In the genomic region with DNA sequence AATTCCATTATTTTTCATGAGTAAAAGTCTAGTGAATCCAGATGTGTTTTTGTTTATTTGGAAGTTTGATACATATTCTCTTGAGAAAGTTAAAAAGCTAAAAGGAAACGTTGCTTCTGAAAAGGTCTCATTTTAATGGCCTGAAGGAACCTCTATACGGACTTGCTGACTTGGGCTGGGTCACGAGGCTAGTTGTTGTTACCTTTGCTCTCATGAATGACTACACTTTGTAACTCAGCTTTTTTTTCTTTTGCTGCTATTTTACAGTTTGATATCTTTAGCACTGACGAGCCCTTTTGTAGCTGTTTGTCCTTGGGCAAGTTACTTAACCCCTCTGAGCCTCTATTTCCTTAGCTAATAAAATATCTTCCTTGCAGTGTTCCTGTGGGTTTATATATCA, we compare ENCODE assay signal across 15 cellular contexts.
DNase-seq lines count a peak whose midpoint lies in the region; FAIRE-seq and TF ChIP-seq lines count a peak whose summit lies in the region.
"Had no signal": no experiment of that assay in that cellular context is flagged by ENCODE, and none has a peak within 500 bp of the region (broad histone marks: within the 10 kb centered on the region; RNA-seq: fewer than 3 reads in every experiment).

No MANE protein-coding gene starts in this region.

- H3K27me3 ChIP-seq in colonic mucosa (no peaks in the 10 kb centered on the region), small intestine (ENCODE audit: control insufficient read depth in 2 of 2, insufficient read depth in 2 of 2, low read length in 2 of 2) (no peaks in the 10 kb centered on the region)
- H3K27me3 ChIP-seq: BLaER1 had no signal

- H3K9ac ChIP-seq in colonic mucosa (ENCODE audit: low read depth in 2 of 2, low read length in 2 of 2), result no peak overlapping the region
- H3K9ac ChIP-seq: BLaER1 had no signal

- H3K4me3 ChIP-seq in colonic mucosa (no peak overlapping the region), small intestine (ENCODE audit: low read depth in 1 of 2, low read length in 2 of 2) (no peak overlapping the region)
- H3K4me3 ChIP-seq: BLaER1 had no signal

- WGBS in small intestine, 3 donors, result 10 to 46% (median 27%) methylated on average over 4 of the region's 4 CpGs

- H3K36me3 ChIP-seq in colonic mucosa, result peaks cover 4% of the 10 kb centered on the region
- H3K36me3 ChIP-seq in small intestine (ENCODE audit: control insufficient read depth in 2 of 2, insufficient read depth in 2 of 2, low read length in 2 of 2), result peaks cover 10 to 29% of the 10 kb centered on the region in 2 donors
- H3K36me3 ChIP-seq: BLaER1 had no signal

- H3K9me3 ChIP-seq in colonic mucosa (no peaks in the 10 kb centered on the region), small intestine (ENCODE audit: control insufficient read depth, low read depth) (no peaks in the 10 kb centered on the region)
- H3K9me3 ChIP-seq: BLaER1 had no signal

- intact Hi-C loops in colonic mucosa (cut with DNase I), result no loop called here

- H3K27ac ChIP-seq in colonic mucosa, result no peak overlapping the region
- H3K27ac ChIP-seq in small intestine (ENCODE audit: low read depth in 1 of 2, low read length in 1 of 2), result no peak overlapping the region
- H3K27ac ChIP-seq: BLaER1 had no signal

- TF ChIP-seq CTCF in colonic mucosa (IDR thresholded peaks at IDR 0.05), result no peak

- no peak for FAIRE-seq in small intestine (lab: Jason Lieb, UNC)
- FAIRE-seq: HTR-8/SVneo had no signal

- H3K4me1 ChIP-seq in colonic mucosa (no peaks in the 10 kb centered on the region), small intestine (ENCODE audit: control insufficient read depth in 2 of 2, insufficient read depth in 1 of 2, low read depth in 1 of 2, low read length in 1 of 2) (peaks cover 2 to 3% of the 10 kb centered on the region in 2 donors)
- H3K4me1 ChIP-seq: BLaER1 had no signal

- DNase-seq in HT-29 (ENCODE audit: low spot score) (peak; percentile 4), colonic mucosa (peak; percentile 31), left kidney (ENCODE audit: low read depth, low spot score) (peak; percentile 33), small intestine (peak; percentile 82), DMS79 treated with DMSO at 0.1 percent for 48 hours (lab: John Stamatoyannopoulos, UW) (no peak), MV-4-11 (lab: John Stamatoyannopoulos, UW) (no peak), NCI-H146 (lab: John Stamatoyannopoulos, UW) (no peak), NCI-H1092 treated with DMSO at 0.1 percent for 48 hours (lab: John Stamatoyannopoulos, UW) (no peak)
- DNase-seq: 8988T, AML-193, DMS53, HCEC 1CT, HFFc6 had no signal

Comparison
In these comparisons a context has a peak if more than half of its experiments do, and no peak if none do; other contexts are left out.
1. DNase-seq: peak in HT-29 (single experiment), colonic mucosa (single experiment), left kidney (single experiment) and small intestine (single experiment); none in DMS79 treated with DMSO at 0.1 percent for 48 hours (single experiment), MV-4-11 (single experiment), NCI-H146 (single experiment) and NCI-H1092 treated with DMSO at 0.1 percent for 48 hours (single experiment).